ENCODE assay signal across 8 cellular contexts in the genomic region with DNA sequence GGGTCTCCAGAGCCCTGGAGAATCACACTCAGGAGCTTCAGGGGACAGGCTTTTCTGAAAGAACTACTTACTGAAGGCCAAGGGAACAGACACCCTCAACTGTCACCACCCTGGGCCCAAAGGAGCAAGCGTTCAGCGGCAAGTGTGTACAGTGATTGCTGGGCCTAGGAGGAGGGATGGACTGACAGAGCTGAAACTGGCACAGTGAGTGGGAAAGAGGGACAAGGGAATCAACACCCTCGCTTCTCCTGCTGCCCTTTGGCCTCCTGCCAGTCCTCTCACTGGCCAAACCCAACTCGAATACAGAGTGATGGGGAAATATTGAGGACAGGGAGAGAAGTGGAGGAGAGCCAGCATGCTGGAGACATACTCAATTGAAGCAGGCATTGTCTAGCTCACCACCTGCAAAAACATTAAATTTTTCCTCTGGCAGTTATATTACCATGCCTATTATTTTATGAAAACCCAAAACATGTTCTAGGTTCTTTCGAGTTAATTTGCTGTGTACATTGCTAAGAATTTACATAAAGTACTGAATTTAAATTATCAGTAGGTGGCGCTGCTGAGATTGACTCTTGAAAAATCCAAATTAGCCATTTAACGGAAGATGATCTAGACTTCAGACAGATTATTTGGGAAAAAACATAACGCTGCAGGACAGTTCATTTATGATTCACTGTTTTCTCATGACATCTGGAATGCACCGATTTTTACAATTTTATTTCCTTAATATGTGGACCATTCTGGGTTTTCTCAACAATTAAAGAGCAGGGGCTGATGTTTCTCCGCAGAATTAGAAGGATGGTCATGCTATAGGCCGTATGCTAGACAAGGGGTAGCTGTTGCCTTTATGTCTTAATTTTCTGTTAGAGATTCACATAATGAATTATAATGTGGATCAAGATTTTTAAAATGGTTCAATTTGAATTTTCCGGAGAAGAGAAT.
DNase-seq lines count a peak whose midpoint lies in the region; ATAC-seq, FAIRE-seq and TF ChIP-seq lines count a peak whose summit lies in the region.

No MANE protein-coding gene starts in this region.

- TF ChIP-seq CTCF in astrocyte of the spinal cord (IDR thresholded peaks at IDR 0.05; ENCODE audit: low read depth, low read length) = peak; percentile 53

- no peak for ATAC-seq in GM18520 (IDR thresholded peaks at IDR 0.05; ENCODE audit: unreplicated experiment)

- DNase-seq in NCI-H2171 treated with DMSO at 0.1 percent for 48 hours (lab: John Stamatoyannopoulos, UW) (peak; percentile 26), NCI-H2171 (lab: John Stamatoyannopoulos, UW) (no peak), LoVo (ENCODE audit: low spot score) (peak; percentile 35), astrocyte of the spinal cord (ENCODE audit: low read depth, low spot score) (peak; percentile 50), urothelium cell line (ENCODE audit: low spot score) (peak; percentile 32)
- DNase-seq in NK-92 treated with Interleukin-12 subunit alpha and Interleukin-12 subunit beta, amount 100 ng/mL, for 24 hours (lab: John Stamatoyannopoulos, UW) = no peak

- no peak overlapping the region for H3K4me3 ChIP-seq in astrocyte of the spinal cord (ENCODE audit: low read depth, low read length)

- FAIRE-seq in islet of Langerhans (lab: Jason Lieb, UNC) (peak; percentile 96), urothelium cell line (lab: Jason Lieb, UNC) (no peak)

- in situ Hi-C loops in astrocyte of the spinal cord (cut with HindIII; ENCODE audit: low sequenced_read_pairs) = no loop called here

Comparison
In these comparisons a context has a peak if more than half of its experiments do, and no peak if none do; other contexts are left out.
1. DNase-seq: peak in NCI-H2171 treated with DMSO at 0.1 percent for 48 hours (single experiment), LoVo (single experiment), astrocyte of the spinal cord (single experiment) and urothelium cell line (single experiment); none in NCI-H2171 (single experiment) and NK-92 treated with Interleukin-12 subunit alpha and Interleukin-12 subunit beta, amount 100 ng/mL, for 24 hours (single experiment).